ENCODE assay signal across 8 cellular contexts in the genomic region with DNA sequence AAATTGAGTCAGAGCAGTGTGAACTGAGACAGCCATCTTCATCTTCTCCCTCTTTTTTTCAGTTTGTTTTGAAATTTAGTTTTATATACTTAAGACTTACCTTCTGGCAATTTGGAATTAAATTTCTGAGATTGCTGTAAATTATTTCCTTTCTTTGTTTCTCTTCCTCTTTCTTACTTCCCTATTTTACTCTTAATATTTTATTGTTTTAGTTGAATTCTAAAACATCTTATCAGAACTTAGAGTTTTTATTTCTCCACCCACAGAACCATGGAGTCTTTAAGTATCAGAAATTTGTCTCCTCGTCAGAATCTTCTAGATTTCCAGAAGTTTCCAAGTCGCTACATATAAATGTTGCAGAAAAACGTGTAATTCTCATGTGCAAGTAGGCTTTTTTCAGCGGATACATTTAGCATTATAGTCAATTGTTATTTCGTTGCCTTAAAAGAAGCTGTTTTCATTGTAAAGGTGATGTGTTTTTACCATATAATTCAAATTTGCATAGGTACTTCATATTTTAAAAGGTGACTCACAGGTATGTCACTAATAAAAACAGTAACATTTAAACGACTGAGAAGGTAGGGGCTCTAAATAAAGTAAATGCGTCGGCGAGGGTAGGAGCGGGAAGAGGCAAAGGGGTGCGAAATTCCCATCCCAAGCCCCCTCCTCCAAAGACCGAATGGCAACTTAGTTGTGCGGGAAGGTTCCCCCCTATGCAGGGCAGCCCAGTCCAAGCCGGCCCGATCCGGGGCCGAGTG. TPM values are rescaled to one million over a fixed set of nuclear protein-coding genes. Genes with fewer than 3 reads are reported as not detected.
DNase-seq lines count a peak whose midpoint lies in the region; ATAC-seq and TF ChIP-seq lines count a peak whose summit lies in the region.

No MANE protein-coding gene starts in this region.

- H3K9ac ChIP-seq in mammary epithelial cell (ENCODE audit: insufficient read depth, low read length) (peak overlapping the region; percentile 94), mesenchymal stem cell (ENCODE audit: low read length) (peak overlapping the region; percentile 98)

- H3K27ac ChIP-seq in mammary epithelial cell (ENCODE audit: insufficient read depth, low read depth, low read length) = peak overlapping the region; percentile 87
- peak overlapping the region; percentile 77 for H3K27ac ChIP-seq in mesenchymal stem cell (ENCODE audit: low read length, poor library complexity, severe bottlenecking)
- peak overlapping the region in 1 of 2 donors; percentile 71 for H3K27ac ChIP-seq in aorta (ENCODE audit: low read depth in 1 of 2, low read length in 2 of 2)

- H3K14ac ChIP-seq in mesenchymal stem cell (ENCODE audit: low read length in 2 of 2) = peak overlapping the region; percentile 1 to 95

- H4K91ac ChIP-seq in mesenchymal stem cell (ENCODE audit: low read length) = peak overlapping the region; percentile 85

- H2BK15ac ChIP-seq in mesenchymal stem cell (ENCODE audit: low read depth, poor library complexity, severe bottlenecking) = peak overlapping the region; percentile 82

- no peaks in the 10 kb centered on the region for H3K36me3 ChIP-seq in mammary epithelial cell (ENCODE audit: insufficient read depth, low read length)
- no peaks in the 10 kb centered on the region for H3K36me3 ChIP-seq in mesenchymal stem cell (ENCODE audit: control insufficient read depth in 1 of 2, insufficient read depth in 2 of 2, low read depth in 1 of 2, low read length in 2 of 2)
- H3K36me3 ChIP-seq in aorta (ENCODE audit: control insufficient read depth in 1 of 2, insufficient read depth in 2 of 2, low read length in 1 of 2) = no peaks in the 10 kb centered on the region

- peak overlapping the region; percentile 85 to 97 for H3K18ac ChIP-seq in mesenchymal stem cell (ENCODE audit: low read depth in 1 of 2, low read length in 2 of 2)

- H2AFZ ChIP-seq in mammary epithelial cell (ENCODE audit: low read depth, low read length) = peak overlapping the region; percentile 97
- H2AFZ ChIP-seq in mesenchymal stem cell (ENCODE audit: low read depth, low read length) = peak overlapping the region; percentile 87

- H3K27me3 ChIP-seq in mammary epithelial cell (ENCODE audit: insufficient read depth, low read length) (no peaks in the 10 kb centered on the region), mesenchymal stem cell (ENCODE audit: control insufficient read depth in 1 of 2, insufficient read depth in 1 of 2, low read length in 2 of 2) (peaks cover 0 to 2% of the 10 kb centered on the region in 2 experiments), aorta (ENCODE audit: control insufficient read depth in 1 of 2, insufficient read depth in 2 of 2, low read length in 1 of 2) (no peaks in the 10 kb centered on the region)

- intact Hi-C loops in mammary epithelial cell (cut with micrococcal nuclease) (no loop called here), aorta (cut with DNase I) (loop anchor here in 1 of 2 donors (10.0 kb wide), 1 partner anchor 143 kb away; the partner anchor contains the start of gene SENP6)

- TF ChIP-seq CTCF in LNCaP clone FGC (IDR thresholded peaks at IDR 0.05; ENCODE audit: control insufficient read depth, extremely low read depth, insufficient read depth) (no peak), mammary epithelial cell (conservative IDR thresholded peaks at IDR 0.05 in 1 of 2, IDR thresholded peaks at IDR 0.05 in 1 of 2; ENCODE audit: extremely low read depth in 1 of 2, insufficient read depth in 1 of 2, low read depth in 1 of 2, low read length in 2 of 2) (no peak)

- no peak overlapping the region for H2AK5ac ChIP-seq in mesenchymal stem cell (ENCODE audit: low read length, severe bottlenecking)

- BruUV-seq in mammary epithelial cell (replicated peaks; lab: Mats Ljungman, UMichigan) = no TSS peak

- CTCF ChIA-PET in mammary epithelial cell (lab: Charles Lee; ENCODE audit: low non-redundant PET) = no interaction called here

- H4K8ac ChIP-seq in mesenchymal stem cell (ENCODE audit: low read length) = peak overlapping the region; percentile 52

- H3K4me3 ChIP-seq in LNCaP clone FGC (ENCODE audit: low read depth, low read length) (peak overlapping the region; percentile 80), mammary epithelial cell (replicated peaks in 1 of 3; ENCODE audit: insufficient read depth in 1 of 3, low read depth in 2 of 3, low read length in 3 of 3) (peak overlapping the region; percentile 62 to 100 (median 99)), mesenchymal stem cell (ENCODE audit: insufficient read depth in 1 of 2, low read depth in 1 of 2, low read length in 2 of 2) (peak overlapping the region; percentile 100), aorta (ENCODE audit: low read length in 2 of 2) (peak overlapping the region; percentile 71 to 99)

- peak overlapping the region; percentile 35 to 81 for H3K4ac ChIP-seq in mesenchymal stem cell (ENCODE audit: low read depth in 1 of 2, low read length in 2 of 2)

- H3K9me3 ChIP-seq in mammary epithelial cell (replicated peaks; ENCODE audit: insufficient read depth, low read length) = no peaks in the 10 kb centered on the region
- H3K9me3 ChIP-seq in mesenchymal stem cell (ENCODE audit: control insufficient read depth, low read length) = no peaks in the 10 kb centered on the region
- no peaks in the 10 kb centered on the region for H3K9me3 ChIP-seq in aorta (ENCODE audit: control insufficient read depth, low read length)

- H4K20me1 ChIP-seq in mammary epithelial cell (ENCODE audit: insufficient read depth, low read length) = no peaks in the 10 kb centered on the region

- H3K79me2 ChIP-seq in mammary epithelial cell (ENCODE audit: insufficient read depth, low read length) = peaks cover 39% of the 10 kb centered on the region

- peaks cover 4% of the 10 kb centered on the region for H3K79me1 ChIP-seq in mesenchymal stem cell (replicated peaks; ENCODE audit: low read length, poor library complexity, severe bottlenecking)

- H3K4me2 ChIP-seq in mammary epithelial cell (ENCODE audit: insufficient read depth, low read depth, low read length) = peak overlapping the region; percentile 86
- H3K4me2 ChIP-seq in mesenchymal stem cell (ENCODE audit: low read length, poor library complexity, severe bottlenecking) = peak overlapping the region; percentile 96

- no peak for DNase-seq in LNCaP clone FGC (ENCODE audit: low read depth)
- DNase-seq in mammary epithelial cell = no peak
- no peak for DNase-seq in mesenchymal stem cell
- DNase-seq in aorta = no peak
- no peak for DNase-seq in GOT3 (lab: John Stamatoyannopoulos, UW)
- DNase-seq in NCI-H774 (lab: John Stamatoyannopoulos, UW) = no peak
- no peak for DNase-seq in RPMI8226

- dilution Hi-C loops in mammary epithelial cell (cut with HindIII; ENCODE audit: low sequenced_read_pairs) = no loop called here

- WGBS in mammary epithelial cell (ENCODE audit: low coverage, missing lambda C conversion rate) = 25% methylated on average over 13 of the region's 17 CpGs
- WGBS in mesenchymal stem cell = 19% methylated on average over 14 of the region's 17 CpGs
- 8 to 9% methylated on average over 17 of the region's 17 CpGs for WGBS in aorta, 2 donors

- peak overlapping the region; percentile 93 for H2BK120ac ChIP-seq in mesenchymal stem cell (ENCODE audit: low read depth, low read length)

- peaks cover 21% of the 10 kb centered on the region for H3K4me1 ChIP-seq in mammary epithelial cell (ENCODE audit: insufficient read depth, low read length)
- peaks cover 6% of the 10 kb centered on the region for H3K4me1 ChIP-seq in mesenchymal stem cell (ENCODE audit: control insufficient read depth, insufficient read depth, low read depth, low read length)
- no peaks in the 10 kb centered on the region for H3K4me1 ChIP-seq in aorta (ENCODE audit: control insufficient read depth in 1 of 2, insufficient read depth in 2 of 2, low read length in 2 of 2)

- ATAC-seq in GM18907 (IDR thresholded peaks at IDR 0.05; ENCODE audit: unreplicated experiment) (peak; percentile 1), aorta (ENCODE audit: low FRiP score) (peak; percentile 58)

- no peak overlapping the region for H3K23ac ChIP-seq in mesenchymal stem cell (ENCODE audit: low read length in 2 of 2)

- H2BK12ac ChIP-seq in mesenchymal stem cell (ENCODE audit: low read length in 2 of 2) = peak overlapping the region; percentile 63 to 97

- peak overlapping the region; percentile 45 for H2BK5ac ChIP-seq in mesenchymal stem cell (ENCODE audit: low read depth, low read length, poor library complexity, severe bottlenecking)

- in situ Hi-C loops in mammary epithelial cell (cut with MboI; ENCODE audit: low sequenced_read_pairs in 2 of 2) = no loop called here

RNA-seq across cellular contexts. Expression of gene MYO6, which starts 0.9 kb away (rescaled TPM):
- total RNA-seq in mammary epithelial cell (10 to 100 TPM; 29.5 to 49.8 TPM), aorta (10 to 100 TPM; 24.4 to 24.8 TPM)
- polyA plus RNA-seq in mammary epithelial cell (12.9 TPM), aorta (10 to 100 TPM; 10.8 to 11.6 TPM)
- 28.0 TPM for polyA minus RNA-seq in mammary epithelial cell
- 60.7 TPM for polyA plus RNA-seq in mesenchymal stem cell (2013, experiment 1 of 2)
- 60.0 TPM for polyA plus RNA-seq in mesenchymal stem cell (2013, experiment 2 of 2)
